In the genomic region with DNA sequence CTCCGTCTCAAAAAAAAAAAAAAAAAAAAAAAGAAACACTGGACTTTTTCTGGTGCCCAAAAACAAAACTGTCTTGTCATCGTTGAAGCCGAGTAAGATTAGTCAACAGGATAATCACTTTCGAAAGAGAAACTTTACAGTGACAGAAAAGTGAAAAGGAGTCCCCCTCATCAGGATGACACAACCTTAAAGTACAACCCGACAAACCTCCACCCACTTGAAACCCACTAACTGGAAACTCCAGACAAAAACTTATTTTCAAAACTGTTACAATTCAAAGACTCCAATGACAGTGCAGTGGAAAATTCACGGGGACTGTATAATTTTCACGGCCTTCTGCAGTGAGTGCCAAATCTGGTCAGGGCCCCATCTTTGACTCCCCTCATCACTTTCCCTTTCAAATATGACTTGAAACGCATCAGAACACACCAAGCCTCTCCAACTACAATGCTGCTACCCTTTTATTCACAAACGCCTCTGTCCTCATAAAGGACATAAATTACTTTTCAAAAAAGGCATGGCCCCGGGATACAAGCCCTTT, we compare ENCODE assay signal across 8 cellular contexts. TPM values are rescaled to one million over a fixed set of nuclear protein-coding genes. Genes with fewer than 3 reads are reported as not detected.
DNase-seq lines count a peak whose midpoint lies in the region; ATAC-seq and TF ChIP-seq lines count a peak whose summit lies in the region.

No MANE protein-coding gene starts in this region.

- no peaks in the 10 kb centered on the region for H3K27me3 ChIP-seq in gastrocnemius medialis

- H3K36me3 Mint-ChIP-seq in Calu3 (ENCODE audit: insufficient read depth, unreplicated experiment) (peaks cover 24% of the 10 kb centered on the region), glutamatergic neuron (ENCODE audit: unreplicated experiment) (no peaks in the 10 kb centered on the region)

- peaks cover 14 to 20% of the 10 kb centered on the region in 2 donors for H3K4me1 ChIP-seq in gastrocnemius medialis

- TF ChIP-seq POLR2A in gastrocnemius medialis (IDR thresholded peaks at IDR 0.05): no peak

- CTCF ChIA-PET in Calu3 (lab: Charles Lee): no interaction called here

- H3K4me3 ChIP-seq in gastrocnemius medialis: peak overlapping the region; percentile 83 to 97 (median 90)

- H3K9me3 ChIP-seq in KOPT-K1 (ENCODE audit: insufficient read depth, low read length, poor library complexity, severe bottlenecking): no peaks in the 10 kb centered on the region
- no peaks in the 10 kb centered on the region for H3K9me3 ChIP-seq in gastrocnemius medialis

- in situ Hi-C loops in gastrocnemius medialis (cut with MboI; ENCODE audit: low sequenced_read_pairs in 4 of 4): no loop called here

- no peak for DNase-seq in Calu3
- DNase-seq in activated CD8-positive, alpha-beta memory T cell treated with anti-CD3 and anti-CD28 coated beads, Interleukin-2, amount 50 U/mL, for 48 hours: peak; percentile 63
- DNase-seq in glutamatergic neuron: no peak
- DNase-seq in gastrocnemius medialis: no peak
- DNase-seq in NCI-H524 treated with DMSO at 0.1 percent for 48 hours (lab: John Stamatoyannopoulos, UW): no peak

- H3K27me3 Mint-ChIP-seq in Calu3 (ENCODE audit: unreplicated experiment) (no peaks in the 10 kb centered on the region), glutamatergic neuron (ENCODE audit: unreplicated experiment) (peaks cover 13% of the 10 kb centered on the region)

- H3K27ac ChIP-seq in KOPT-K1 (ENCODE audit: low read depth, low read length, poor library complexity, severe bottlenecking) (peak overlapping the region; percentile 77), gastrocnemius medialis (peak overlapping the region; percentile 80 to 94 (median 89))

- ATAC-seq in GM21576 (IDR thresholded peaks at IDR 0.05; ENCODE audit: unreplicated experiment): peak; percentile 57
- ATAC-seq in gastrocnemius medialis: peak; percentile 3 to 20
- no peak for ATAC-seq in GM19324 (IDR thresholded peaks at IDR 0.05; ENCODE audit: low FRiP score, unreplicated experiment)

- intact Hi-C loops in Calu3 (cut with micrococcal nuclease; ENCODE audit: unreplicated experiment): no loop called here
- intact Hi-C loops in gastrocnemius medialis (cut with DNase I; ENCODE audit: low total_unique reads): loop anchor here (2.0 kb wide), 2 partner anchors 51 to 121 kb away; a partner anchor contains a TSS

- H3K4me1 Mint-ChIP-seq in Calu3 (ENCODE audit: low read depth, unreplicated experiment) (peaks cover 21% of the 10 kb centered on the region), glutamatergic neuron (ENCODE audit: low read depth, unreplicated experiment) (peaks cover 21% of the 10 kb centered on the region)

- H3K36me3 ChIP-seq in KOPT-K1 (ENCODE audit: insufficient read depth, low read length) (no peaks in the 10 kb centered on the region), gastrocnemius medialis (no peaks in the 10 kb centered on the region)

- TSS peak; percentile 72 for BruUV-seq in Calu3 (replicated peaks; lab: Mats Ljungman, UMichigan)

- H3K9me3 Mint-ChIP-seq in Calu3 (ENCODE audit: low read depth, unreplicated experiment): no peaks in the 10 kb centered on the region
- H3K9me3 Mint-ChIP-seq in glutamatergic neuron (ENCODE audit: unreplicated experiment): peaks cover 12% of the 10 kb centered on the region

- H3K27ac Mint-ChIP-seq in Calu3 (ENCODE audit: unreplicated experiment) (peak overlapping the region; percentile 85), glutamatergic neuron (ENCODE audit: unreplicated experiment) (peak overlapping the region; percentile 91)

- no peak for TF ChIP-seq CTCF in Calu3 (IDR thresholded peaks at IDR 0.05; ENCODE audit: unreplicated experiment)
- TF ChIP-seq CTCF in glutamatergic neuron (IDR thresholded peaks at IDR 0.05; ENCODE audit: partially characterized antibody, unreplicated experiment): no peak
- no peak for TF ChIP-seq CTCF in gastrocnemius medialis (IDR thresholded peaks at IDR 0.05 in 4 of 5, conservative IDR thresholded peaks at IDR 0.05 in 1 of 5)

- peak overlapping the region; percentile 88 for H3K4me3 Mint-ChIP-seq in Calu3 (ENCODE audit: low read depth, unreplicated experiment)
- H3K4me3 Mint-ChIP-seq in glutamatergic neuron (ENCODE audit: unreplicated experiment): peak overlapping the region; percentile 94

RNA-seq across cellular contexts. Expression of a gene that starts 1.2 kb away (rescaled TPM):
- total RNA-seq in Calu3 (2022) (31.6 and 40.0 TPM in 2 replicates), glutamatergic neuron (ENCODE audit: unreplicated experiment) (155 TPM), gastrocnemius medialis (10 to 100 TPM; 29.1 to 33.1 (median 31.5) TPM)

RNA-seq across cellular contexts. Expression of a gene that starts 50.5 kb away (rescaled TPM):
- 71.8 and 72.0 TPM in 2 replicates for total RNA-seq in Calu3 (2022)
- total RNA-seq in glutamatergic neuron (ENCODE audit: unreplicated experiment): 43.6 TPM
- 10 to 100 TPM in 3 of 4 donors, 1 to 10 TPM in 1; 9.4 to 24.9 (median 15.5) TPM for total RNA-seq in gastrocnemius medialis
